8 cellular contexts compared by ENCODE assay signal in genomic region chr6:72740135-72740534, GRCh38.
DNase-seq lines count a peak whose midpoint lies in the region; ATAC-seq and TF ChIP-seq lines count a peak whose summit lies in the region.
"Had no signal": no experiment of that assay in that cellular context is flagged by ENCODE, and none has a peak within 500 bp of the region (broad histone marks: within the 10 kb centered on the region; RNA-seq: fewer than 3 reads in every experiment).

No MANE protein-coding gene starts in this region.

- H3K36me3 ChIP-seq in ovary = no peaks in the 10 kb centered on the region

- no peak for TF ChIP-seq CTCF in ovary (IDR thresholded peaks at IDR 0.05)

- DNase-seq in hepatic stellate cell (ENCODE audit: low spot score) = peak; percentile 11
- DNase-seq in NCI-H774 (lab: John Stamatoyannopoulos, UW) = no peak
- no peak for DNase-seq in ovary
- DNase-seq in NCI-H1436 (lab: John Stamatoyannopoulos, UW) = no peak
- DNase-seq: MM.1S had no signal

- H3K4me3 ChIP-seq in ovary = no peak overlapping the region

- no peak overlapping the region for H3K27ac ChIP-seq in ovary

- H3K9me3 ChIP-seq in ovary = no peaks in the 10 kb centered on the region

- intact Hi-C loops in ovary (cut with DNase I) = no loop called here

- 72 to 83% (median 76%) methylated on average over 2 of the region's 2 CpGs for WGBS in ovary, 3 donors

- TF ChIP-seq EP300 in ovary (IDR thresholded peaks at IDR 0.05) = no peak

- no peaks in the 10 kb centered on the region for H3K27me3 ChIP-seq in ovary

- no peak for TF ChIP-seq POLR2A in ovary (IDR thresholded peaks at IDR 0.05)

- no peaks in the 10 kb centered on the region for H3K4me1 ChIP-seq in ovary (ENCODE audit: insufficient read depth)

- ATAC-seq in GM18519 (IDR thresholded peaks at IDR 0.05; ENCODE audit: low FRiP score, unreplicated experiment) (peak; percentile 75), GM21381 (IDR thresholded peaks at IDR 0.05; ENCODE audit: unreplicated experiment) (peak; percentile 72), HG03135 (IDR thresholded peaks at IDR 0.05; ENCODE audit: unreplicated experiment) (peak; percentile 68)
